ENCODE assay signal across 1 cellular context in genomic region chr18:54004828-54005227, GRCh38.
TF ChIP-seq lines count a peak whose summit lies in the region.

No MANE protein-coding gene starts in this region.

TF ChIP-seq in GM23338, 12 proteins besides CTCF, POLR2A, EP300 and RAD21 (continued from another document):
- TF ChIP-seq, protein P1, sequence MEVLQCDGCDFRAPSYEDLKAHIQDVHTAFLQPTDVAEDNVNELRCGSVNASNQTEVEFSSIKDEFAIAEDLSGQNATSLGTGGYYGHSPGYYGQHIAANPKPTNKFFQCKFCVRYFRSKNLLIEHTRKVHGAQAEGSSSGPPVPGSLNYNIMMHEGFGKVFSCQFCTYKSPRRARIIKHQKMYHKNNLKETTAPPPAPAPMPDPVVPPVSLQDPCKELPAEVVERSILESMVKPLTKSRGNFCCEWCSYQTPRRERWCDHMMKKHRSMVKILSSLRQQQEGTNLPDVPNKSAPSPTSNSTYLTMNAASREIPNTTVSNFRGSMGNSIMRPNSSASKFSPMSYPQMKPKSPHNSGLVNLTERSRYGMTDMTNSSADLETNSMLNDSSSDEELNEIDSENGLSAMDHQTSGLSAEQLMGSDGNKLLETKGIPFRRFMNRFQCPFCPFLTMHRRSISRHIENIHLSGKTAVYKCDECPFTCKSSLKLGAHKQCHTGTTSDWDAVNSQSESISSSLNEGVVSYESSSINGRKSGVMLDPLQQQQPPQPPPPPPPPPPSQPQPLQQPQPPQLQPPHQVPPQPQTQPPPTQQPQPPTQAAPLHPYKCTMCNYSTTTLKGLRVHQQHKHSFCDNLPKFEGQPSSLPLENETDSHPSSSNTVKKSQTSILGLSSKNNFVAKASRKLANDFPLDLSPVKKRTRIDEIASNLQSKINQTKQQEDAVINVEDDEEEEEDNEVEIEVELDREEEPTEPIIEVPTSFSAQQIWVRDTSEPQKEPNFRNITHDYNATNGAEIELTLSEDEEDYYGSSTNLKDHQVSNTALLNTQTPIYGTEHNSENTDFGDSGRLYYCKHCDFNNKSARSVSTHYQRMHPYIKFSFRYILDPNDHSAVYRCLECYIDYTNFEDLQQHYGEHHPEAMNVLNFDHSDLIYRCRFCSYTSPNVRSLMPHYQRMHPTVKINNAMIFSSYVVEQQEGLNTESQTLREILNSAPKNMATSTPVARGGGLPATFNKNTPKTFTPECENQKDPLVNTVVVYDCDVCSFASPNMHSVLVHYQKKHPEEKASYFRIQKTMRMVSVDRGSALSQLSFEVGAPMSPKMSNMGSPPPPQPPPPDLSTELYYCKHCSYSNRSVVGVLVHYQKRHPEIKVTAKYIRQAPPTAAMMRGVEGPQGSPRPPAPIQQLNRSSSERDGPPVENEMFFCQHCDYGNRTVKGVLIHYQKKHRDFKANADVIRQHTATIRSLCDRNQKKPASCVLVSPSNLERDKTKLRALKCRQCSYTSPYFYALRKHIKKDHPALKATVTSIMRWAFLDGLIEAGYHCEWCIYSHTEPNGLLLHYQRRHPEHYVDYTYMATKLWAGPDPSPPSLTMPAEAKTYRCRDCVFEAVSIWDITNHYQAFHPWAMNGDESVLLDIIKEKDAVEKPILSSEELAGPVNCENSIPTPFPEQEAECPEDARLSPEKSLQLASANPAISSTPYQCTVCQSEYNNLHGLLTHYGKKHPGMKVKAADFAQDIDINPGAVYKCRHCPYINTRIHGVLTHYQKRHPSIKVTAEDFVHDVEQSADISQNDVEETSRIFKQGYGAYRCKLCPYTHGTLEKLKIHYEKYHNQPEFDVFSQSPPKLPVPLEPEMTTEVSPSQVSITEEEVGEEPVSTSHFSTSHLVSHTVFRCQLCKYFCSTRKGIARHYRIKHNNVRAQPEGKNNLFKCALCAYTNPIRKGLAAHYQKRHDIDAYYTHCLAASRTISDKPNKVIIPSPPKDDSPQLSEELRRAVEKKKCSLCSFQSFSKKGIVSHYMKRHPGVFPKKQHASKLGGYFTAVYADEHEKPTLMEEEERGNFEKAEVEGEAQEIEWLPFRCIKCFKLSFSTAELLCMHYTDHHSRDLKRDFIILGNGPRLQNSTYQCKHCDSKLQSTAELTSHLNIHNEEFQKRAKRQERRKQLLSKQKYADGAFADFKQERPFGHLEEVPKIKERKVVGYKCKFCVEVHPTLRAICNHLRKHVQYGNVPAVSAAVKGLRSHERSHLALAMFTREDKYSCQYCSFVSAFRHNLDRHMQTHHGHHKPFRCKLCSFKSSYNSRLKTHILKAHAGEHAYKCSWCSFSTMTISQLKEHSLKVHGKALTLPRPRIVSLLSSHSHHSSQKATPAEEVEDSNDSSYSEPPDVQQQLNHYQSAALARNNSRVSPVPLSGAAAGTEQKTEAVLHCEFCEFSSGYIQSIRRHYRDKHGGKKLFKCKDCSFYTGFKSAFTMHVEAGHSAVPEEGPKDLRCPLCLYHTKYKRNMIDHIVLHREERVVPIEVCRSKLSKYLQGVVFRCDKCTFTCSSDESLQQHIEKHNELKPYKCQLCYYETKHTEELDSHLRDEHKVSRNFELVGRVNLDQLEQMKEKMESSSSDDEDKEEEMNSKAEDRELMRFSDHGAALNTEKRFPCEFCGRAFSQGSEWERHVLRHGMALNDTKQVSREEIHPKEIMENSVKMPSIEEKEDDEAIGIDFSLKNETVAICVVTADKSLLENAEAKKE (CRISPR knock-in tag; IDR thresholded peaks at IDR 0.05): no peak
- TF ChIP-seq CREB1 (CRISPR knock-in tag; IDR thresholded peaks at IDR 0.05; ENCODE audit: low read depth): no peak
